14 cellular contexts compared by ENCODE assay signal in genomic region chr10:16105082-16105481, GRCh38.
"Had no signal": no experiment of that assay in that cellular context is flagged by ENCODE, and none has a peak within 500 bp of the region (broad histone marks: within the 10 kb centered on the region; RNA-seq: fewer than 3 reads in every experiment).

No MANE protein-coding gene starts in this region.

- H3K4me1 ChIP-seq: foreskin keratinocyte, psoas muscle, right lobe of liver, tibial artery, uterus had no signal

- H3K27me3 ChIP-seq: cardiac muscle cell, foreskin keratinocyte, right lobe of liver, tibial artery, uterus had no signal

- H3K4me3 ChIP-seq: cardiac muscle cell, psoas muscle, right lobe of liver, tibial artery, uterus had no signal

- H3K27ac ChIP-seq: cardiac muscle cell, foreskin keratinocyte, psoas muscle, right lobe of liver, tibial artery, uterus had no signal

- H3K9me3 ChIP-seq: psoas muscle, right lobe of liver, tibial artery, uterus had no signal

- DNase-seq: activated CD4-positive, alpha-beta T cell treated with anti-CD3 and anti-CD28 coated beads for 1 hour; activated CD4-positive, alpha-beta T cell treated with anti-CD3 and anti-CD28 coated beads, Interleukin-2, amount 50 U/mL, for 4 hours; activated naive CD4-positive, alpha-beta T cell treated with Interleukin-2 at 50 U/mL for 16 hours; activated T-cell treated with anti-CD3 and anti-CD28 coated beads for 4 hours; anterior cingulate cortex; immature natural killer cell; psoas muscle; right lobe of liver; stimulated activated CD4-positive, alpha-beta T cell treated with anti-CD3 and anti-CD28 coated beads, Interleukin-1b, Interleukin-23, amount 100 ng/mL, for 48 hours; T-helper 1 cell; tibial artery; uterus had no signal

- H3K36me3 ChIP-seq: cardiac muscle cell, right lobe of liver, tibial artery, uterus had no signal
